Comparison of ENCODE assay signal across 1 cellular context in the genomic region with DNA sequence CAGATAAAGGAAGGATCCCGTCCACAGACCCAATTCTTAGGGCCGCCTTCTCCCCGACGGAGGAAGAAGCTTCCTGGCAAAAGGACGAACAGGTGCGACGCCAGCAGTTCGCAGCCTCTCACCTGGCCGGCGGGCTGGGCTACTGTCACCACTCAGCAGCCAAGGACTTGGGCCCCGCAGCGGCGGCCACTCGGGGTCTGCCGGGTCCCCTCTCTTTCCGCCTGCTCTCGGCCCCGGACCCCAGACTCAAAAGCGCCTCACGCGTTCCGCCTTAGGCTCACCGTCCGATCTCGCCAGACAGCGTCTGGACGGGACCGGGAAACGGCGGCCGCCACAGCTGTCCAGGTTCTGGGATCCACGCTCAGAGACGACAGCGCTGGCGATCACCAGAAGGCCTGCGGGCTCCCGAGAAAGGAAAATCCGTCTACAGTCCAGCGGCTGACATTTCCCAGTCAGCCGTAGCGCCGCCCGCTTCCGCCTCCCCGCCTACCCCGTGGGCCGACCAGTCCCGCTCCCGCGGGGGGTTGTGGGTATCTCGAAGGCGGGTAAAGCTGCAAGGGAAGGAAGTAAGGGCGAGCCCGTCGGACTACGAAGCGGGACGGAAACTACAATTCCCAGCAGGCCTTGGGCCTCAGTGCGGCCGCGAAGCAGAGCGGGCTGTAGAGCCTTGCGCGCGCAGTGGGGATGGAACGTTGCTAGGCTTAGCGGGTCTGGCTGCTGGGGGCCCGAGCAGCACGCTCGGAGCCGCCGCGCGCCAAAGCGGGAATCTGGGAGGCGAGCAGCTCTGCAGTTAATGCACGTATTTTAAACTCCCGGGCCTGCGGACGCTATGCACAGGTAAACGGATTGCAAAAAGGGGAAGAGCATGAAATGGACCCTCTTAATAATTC.
TF ChIP-seq lines count a peak whose summit lies in the region.

Gene LMBRD2, minus strand, starts transcription at position 454 of the 890 bp plus-strand sequence. CDS start 8,538 bp downstream, outside the sequence.
Gene SKP2, plus strand, starts transcription at position 678 of the 890 bp plus-strand sequence. Its CDS starts 152 bp downstream, at position 830.

TF ChIP-seq in K562, 482 proteins besides CTCF, POLR2A, EP300 and RAD21 (continued from another document and continues in another):
- TF ChIP-seq, protein P1, sequence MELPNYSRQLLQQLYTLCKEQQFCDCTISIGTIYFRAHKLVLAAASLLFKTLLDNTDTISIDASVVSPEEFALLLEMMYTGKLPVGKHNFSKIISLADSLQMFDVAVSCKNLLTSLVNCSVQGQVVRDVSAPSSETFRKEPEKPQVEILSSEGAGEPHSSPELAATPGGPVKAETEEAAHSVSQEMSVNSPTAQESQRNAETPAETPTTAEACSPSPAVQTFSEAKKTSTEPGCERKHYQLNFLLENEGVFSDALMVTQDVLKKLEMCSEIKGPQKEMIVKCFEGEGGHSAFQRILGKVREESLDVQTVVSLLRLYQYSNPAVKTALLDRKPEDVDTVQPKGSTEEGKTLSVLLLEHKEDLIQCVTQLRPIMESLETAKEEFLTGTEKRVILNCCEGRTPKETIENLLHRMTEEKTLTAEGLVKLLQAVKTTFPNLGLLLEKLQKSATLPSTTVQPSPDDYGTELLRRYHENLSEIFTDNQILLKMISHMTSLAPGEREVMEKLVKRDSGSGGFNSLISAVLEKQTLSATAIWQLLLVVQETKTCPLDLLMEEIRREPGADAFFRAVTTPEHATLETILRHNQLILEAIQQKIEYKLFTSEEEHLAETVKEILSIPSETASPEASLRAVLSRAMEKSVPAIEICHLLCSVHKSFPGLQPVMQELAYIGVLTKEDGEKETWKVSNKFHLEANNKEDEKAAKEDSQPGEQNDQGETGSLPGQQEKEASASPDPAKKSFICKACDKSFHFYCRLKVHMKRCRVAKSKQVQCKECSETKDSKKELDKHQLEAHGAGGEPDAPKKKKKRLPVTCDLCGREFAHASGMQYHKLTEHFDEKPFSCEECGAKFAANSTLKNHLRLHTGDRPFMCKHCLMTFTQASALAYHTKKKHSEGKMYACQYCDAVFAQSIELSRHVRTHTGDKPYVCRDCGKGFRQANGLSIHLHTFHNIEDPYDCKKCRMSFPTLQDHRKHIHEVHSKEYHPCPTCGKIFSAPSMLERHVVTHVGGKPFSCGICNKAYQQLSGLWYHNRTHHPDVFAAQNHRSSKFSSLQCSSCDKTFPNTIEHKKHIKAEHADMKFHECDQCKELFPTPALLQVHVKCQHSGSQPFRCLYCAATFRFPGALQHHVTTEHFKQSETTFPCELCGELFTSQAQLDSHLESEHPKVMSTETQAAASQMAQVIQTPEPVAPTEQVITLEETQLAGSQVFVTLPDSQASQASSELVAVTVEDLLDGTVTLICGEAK (IDR thresholded peaks at IDR 0.05) = peak; percentile 81
- TF ChIP-seq, protein P1 (CRISPR knock-in tag; IDR thresholded peaks at IDR 0.05) = no peak
- TF ChIP-seq AFF1 (IDR thresholded peaks at IDR 0.05; ENCODE audit: low read depth in 1 of 2, partially characterized antibody in 2 of 2) = peak in 1 of 2 experiments; percentile 94
- peak; percentile 11 to 78 (median 74) for TF ChIP-seq YY1 (IDR thresholded peaks at IDR 0.05; ENCODE audit: borderline replicate concordance in 1 of 3, control insufficient read depth in 1 of 3, extremely low read depth in 1 of 3, insufficient read depth in 3 of 3, insufficient read length in 1 of 3, insufficient replicate concordance in 2 of 3, low read depth in 1 of 3, low read length in 2 of 3)
- 0 out of 2 replicates have a peak, but pooled peaks have one; percentile 35 for TF ChIP-seq CHD2 (IDR thresholded peaks at IDR 0.05; ENCODE audit: low read depth, low read length)
- no peak for TF ChIP-seq SOX6 (IDR thresholded peaks at IDR 0.05)
- no peak for TF ChIP-seq BRD9 (IDR thresholded peaks at IDR 0.05; ENCODE audit: low read depth, partially characterized antibody)
- no peak for TF ChIP-seq ARID3B (CRISPR knock-in tag; IDR thresholded peaks at IDR 0.05; ENCODE audit: borderline replicate concordance)
- peak; percentile 76 to 84 for TF ChIP-seq E2F6 (IDR thresholded peaks at IDR 0.05; ENCODE audit: borderline replicate concordance in 1 of 2, extremely low read depth in 1 of 2, insufficient read depth in 1 of 2, insufficient read length in 1 of 2, low read depth in 1 of 2, low read length in 1 of 2, poor library complexity in 1 of 2, severe bottlenecking in 1 of 2)
- no peak for TF ChIP-seq RBM17 (IDR thresholded peaks at IDR 0.05; ENCODE audit: borderline replicate concordance, low read depth, low read length)
- TF ChIP-seq, protein P2, sequence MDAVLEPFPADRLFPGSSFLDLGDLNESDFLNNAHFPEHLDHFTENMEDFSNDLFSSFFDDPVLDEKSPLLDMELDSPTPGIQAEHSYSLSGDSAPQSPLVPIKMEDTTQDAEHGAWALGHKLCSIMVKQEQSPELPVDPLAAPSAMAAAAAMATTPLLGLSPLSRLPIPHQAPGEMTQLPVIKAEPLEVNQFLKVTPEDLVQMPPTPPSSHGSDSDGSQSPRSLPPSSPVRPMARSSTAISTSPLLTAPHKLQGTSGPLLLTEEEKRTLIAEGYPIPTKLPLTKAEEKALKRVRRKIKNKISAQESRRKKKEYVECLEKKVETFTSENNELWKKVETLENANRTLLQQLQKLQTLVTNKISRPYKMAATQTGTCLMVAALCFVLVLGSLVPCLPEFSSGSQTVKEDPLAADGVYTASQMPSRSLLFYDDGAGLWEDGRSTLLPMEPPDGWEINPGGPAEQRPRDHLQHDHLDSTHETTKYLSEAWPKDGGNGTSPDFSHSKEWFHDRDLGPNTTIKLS (IDR thresholded peaks at IDR 0.05; ENCODE audit: borderline replicate concordance, low read depth) = peak; percentile 76; the same call in 1 of the 2 replicates
- TF ChIP-seq, protein P3, sequence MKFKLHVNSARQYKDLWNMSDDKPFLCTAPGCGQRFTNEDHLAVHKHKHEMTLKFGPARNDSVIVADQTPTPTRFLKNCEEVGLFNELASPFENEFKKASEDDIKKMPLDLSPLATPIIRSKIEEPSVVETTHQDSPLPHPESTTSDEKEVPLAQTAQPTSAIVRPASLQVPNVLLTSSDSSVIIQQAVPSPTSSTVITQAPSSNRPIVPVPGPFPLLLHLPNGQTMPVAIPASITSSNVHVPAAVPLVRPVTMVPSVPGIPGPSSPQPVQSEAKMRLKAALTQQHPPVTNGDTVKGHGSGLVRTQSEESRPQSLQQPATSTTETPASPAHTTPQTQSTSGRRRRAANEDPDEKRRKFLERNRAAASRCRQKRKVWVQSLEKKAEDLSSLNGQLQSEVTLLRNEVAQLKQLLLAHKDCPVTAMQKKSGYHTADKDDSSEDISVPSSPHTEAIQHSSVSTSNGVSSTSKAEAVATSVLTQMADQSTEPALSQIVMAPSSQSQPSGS (CRISPR knock-in tag; IDR thresholded peaks at IDR 0.05) = no peak
- peak; percentile 79 for TF ChIP-seq SPI1 (IDR thresholded peaks at IDR 0.05; ENCODE audit: borderline replicate concordance, low read depth, low read length)
- TF ChIP-seq SUPT5H (IDR thresholded peaks at IDR 0.05) = peak; percentile 70
- no peak for TF ChIP-seq PHB (CRISPR knock-in tag; IDR thresholded peaks at IDR 0.05)
- no peak for TF ChIP-seq ARID3A (IDR thresholded peaks at IDR 0.05; ENCODE audit: borderline replicate concordance, low read depth, low read length)
- no peak for TF ChIP-seq ZNF583 (CRISPR knock-in tag; IDR thresholded peaks at IDR 0.05)
- no peak for TF ChIP-seq LEF1 (IDR thresholded peaks at IDR 0.05)
- no peak for TF ChIP-seq ZNF561 (CRISPR knock-in tag; conservative IDR thresholded peaks at IDR 0.05)
- TF ChIP-seq NCOA6 (IDR thresholded peaks at IDR 0.05) = no peak
- peak; percentile 95 for TF ChIP-seq CXXC5 (CRISPR knock-in tag; IDR thresholded peaks at IDR 0.05)
- TF ChIP-seq FOXJ3 (CRISPR knock-in tag; IDR thresholded peaks at IDR 0.05) = no peak
- TF ChIP-seq SMARCB1 (IDR thresholded peaks at IDR 0.05; ENCODE audit: insufficient read length, low read depth) = no peak
- no peak for TF ChIP-seq RBM22 (IDR thresholded peaks at IDR 0.05; ENCODE audit: low read depth, low read length, poor library complexity, severe bottlenecking)
- no peak for TF ChIP-seq SMAD1 (IDR thresholded peaks at IDR 0.05; ENCODE audit: low read depth, low read length, partially characterized antibody)
- peak; percentile 91 for TF ChIP-seq RBFOX2 (IDR thresholded peaks at IDR 0.05; ENCODE audit: low read depth, low read length)
- peak in 1 of 2 experiments; percentile 77; a peak in 1 of 4 replicates for TF ChIP-seq SRF (CRISPR knock-in tag; IDR thresholded peaks at IDR 0.05)
- no peak for TF ChIP-seq ZNF282 (CRISPR knock-in tag; IDR thresholded peaks at IDR 0.05)
- TF ChIP-seq KLF10 (CRISPR knock-in tag; IDR thresholded peaks at IDR 0.05) = no peak
- TF ChIP-seq MCM3 (IDR thresholded peaks at IDR 0.05) = no peak
- TF ChIP-seq LARP7 (IDR thresholded peaks at IDR 0.05) = peak; percentile 47; the same call in 1 of the 2 replicates
- 0 out of 4 replicates have a peak, but pooled peaks have one; percentile 28 to 30 for TF ChIP-seq RCOR1 (IDR thresholded peaks at IDR 0.05; ENCODE audit: borderline replicate concordance in 1 of 2, low read depth in 2 of 2, low read length in 2 of 2)
